In genomic region chr15:76973906-76974305, GRCh38 we compare ENCODE assay signal across 14 cellular contexts. TPM values are rescaled to one million over a fixed set of nuclear protein-coding genes. Genes with fewer than 3 reads are reported as not detected.
DNase-seq lines count a peak whose midpoint lies in the region; ATAC-seq and TF ChIP-seq lines count a peak whose summit lies in the region.
"Had no signal": no experiment of that assay in that cellular context is flagged by ENCODE, and none has a peak within 500 bp of the region (broad histone marks: within the 10 kb centered on the region; RNA-seq: fewer than 3 reads in every experiment).

No MANE protein-coding gene starts in this region.

- H3K4me3 ChIP-seq in HEK293 (ENCODE audit: low read depth, low read length) = no peak overlapping the region
- no peak overlapping the region for H3K4me3 ChIP-seq in OCI-LY3 (ENCODE audit: low read length)
- no peak overlapping the region for H3K4me3 ChIP-seq in mesenchymal stem cell (ENCODE audit: insufficient read depth in 1 of 2, low read depth in 1 of 2, low read length in 2 of 2)
- H3K4me3 ChIP-seq: HAP-1, MG63 had no signal

- ATAC-seq in GM19328 (IDR thresholded peaks at IDR 0.05; ENCODE audit: unreplicated experiment) = no peak
- ATAC-seq: PC-3 had no signal

- peak overlapping the region in 2 of 5 experiments; percentile 59 to 82 for H3K27ac Mint-ChIP-seq in brain
- H3K27ac Mint-ChIP-seq in osteocyte (ENCODE audit: unreplicated experiment) = no peak overlapping the region

- H2BK5ac ChIP-seq in mesenchymal stem cell (ENCODE audit: low read depth, low read length, poor library complexity, severe bottlenecking) = no peak overlapping the region

- H2BK120ac ChIP-seq in mesenchymal stem cell (ENCODE audit: low read depth, low read length) = no peak overlapping the region

- peak overlapping the region in 3 of 5 experiments; percentile 12 to 65 (median 61) for H3K4me3 Mint-ChIP-seq in brain
- no peak overlapping the region for H3K4me3 Mint-ChIP-seq in osteocyte (ENCODE audit: unreplicated experiment)

- POLR2A ChIA-PET in HEK293 (lab: Yijun Ruan, JAX) = no interaction called here

- H2AK5ac ChIP-seq in mesenchymal stem cell (ENCODE audit: low read length, severe bottlenecking) = no peak overlapping the region

- no peak overlapping the region for H3K18ac ChIP-seq in mesenchymal stem cell (ENCODE audit: low read depth in 1 of 2, low read length in 2 of 2)

- WGBS in mesenchymal stem cell = 66% methylated on average over 2 of the region's 2 CpGs

- no peaks in the 10 kb centered on the region for H4K20me1 ChIP-seq in OCI-LY3 (ENCODE audit: insufficient read depth, low read length)

- 0 out of 2 replicates have a peak overlapping the region, but pooled peaks have one; percentile 2 for H2AFZ ChIP-seq in OCI-LY3 (ENCODE audit: low read depth, low read length)
- H2AFZ ChIP-seq in mesenchymal stem cell (ENCODE audit: low read depth, low read length) = no peak overlapping the region

- no peak overlapping the region for H2BK15ac ChIP-seq in mesenchymal stem cell (ENCODE audit: low read depth, poor library complexity, severe bottlenecking)

- H3K4me1 ChIP-seq in HEK293 (ENCODE audit: control insufficient read depth, insufficient read depth, low read length) (no peaks in the 10 kb centered on the region), OCI-LY3 (ENCODE audit: low read length) (peaks cover 18% of the 10 kb centered on the region), mesenchymal stem cell (ENCODE audit: control insufficient read depth, insufficient read depth, low read depth, low read length) (no peaks in the 10 kb centered on the region)
- H3K4me1 ChIP-seq: HAP-1 had no signal

- H3K9me3 ChIP-seq in HEK293 (ENCODE audit: control insufficient read depth, insufficient read depth, low read depth, low read length) (no peaks in the 10 kb centered on the region), OCI-LY3 (ENCODE audit: insufficient read depth, low read length) (no peaks in the 10 kb centered on the region), mesenchymal stem cell (ENCODE audit: control insufficient read depth, low read length) (peaks cover 7% of the 10 kb centered on the region)
- H3K9me3 ChIP-seq: MG63 had no signal

- H3K27ac ChIP-seq in HEK293 (ENCODE audit: extremely low read depth, low read depth, low read length) (no peak overlapping the region), OCI-LY3 (ENCODE audit: low read length) (no peak overlapping the region), mesenchymal stem cell (ENCODE audit: low read length, poor library complexity, severe bottlenecking) (no peak overlapping the region)
- H3K27ac ChIP-seq: KMS-11 had no signal

- H3K23ac ChIP-seq in mesenchymal stem cell (ENCODE audit: low read length in 2 of 2) = no peak overlapping the region

- CTCF ChIA-PET in HEK293 (lab: Yijun Ruan, JAX) = interaction anchor here (0.6 to 2.2 kb wide), 24 partner anchors 9 to 840 kb away, joined by 3 to 20 read pairs (median 4); partner anchors contain the start of gene PSTPIP1

- H3K4me1 Mint-ChIP-seq in brain = peaks cover 30% of the 10 kb centered on the region
- no peaks in the 10 kb centered on the region for H3K4me1 Mint-ChIP-seq in osteocyte (ENCODE audit: unreplicated experiment)

- no peaks in the 10 kb centered on the region for H3K36me3 Mint-ChIP-seq in brain
- no peaks in the 10 kb centered on the region for H3K36me3 Mint-ChIP-seq in osteocyte (ENCODE audit: unreplicated experiment)

- H3K9ac ChIP-seq in OCI-LY3 (ENCODE audit: low read length) (no peak overlapping the region), mesenchymal stem cell (ENCODE audit: low read length) (no peak overlapping the region)
- H3K9ac ChIP-seq: KMS-11 had no signal

- H3K27me3 ChIP-seq in OCI-LY3 (ENCODE audit: low read depth, low read length) = peaks cover 6% of the 10 kb centered on the region; the same call in 1 of the 2 replicates
- peaks cover 28 to 42% of the 10 kb centered on the region in 2 experiments for H3K27me3 ChIP-seq in mesenchymal stem cell (ENCODE audit: control insufficient read depth in 1 of 2, insufficient read depth in 1 of 2, low read length in 2 of 2)
- H3K27me3 ChIP-seq: MG63 had no signal

- H3K36me3 ChIP-seq in HEK293 (ENCODE audit: control insufficient read depth in 2 of 2, insufficient read depth in 1 of 2, low read length in 2 of 2) (no peaks in the 10 kb centered on the region), OCI-LY3 (replicated peaks; ENCODE audit: low read depth, low read length) (no peaks in the 10 kb centered on the region), mesenchymal stem cell (ENCODE audit: control insufficient read depth in 1 of 2, insufficient read depth in 2 of 2, low read depth in 1 of 2, low read length in 2 of 2) (no peaks in the 10 kb centered on the region)
- H3K36me3 ChIP-seq: HAP-1, MG63 had no signal

- H4K8ac ChIP-seq in mesenchymal stem cell (ENCODE audit: low read length) = no peak overlapping the region

- no peak overlapping the region for H4K91ac ChIP-seq in mesenchymal stem cell (ENCODE audit: low read length)

- no peaks in the 10 kb centered on the region for H3K79me1 ChIP-seq in mesenchymal stem cell (replicated peaks; ENCODE audit: low read length, poor library complexity, severe bottlenecking)

- DNase-seq in osteocyte (ENCODE audit: extremely low spot score, unreplicated experiment) (peak; percentile 69), cerebellum (ENCODE audit: low spot score) (no peak), mesenchymal stem cell (no peak)
- DNase-seq: NCI-H1105 treated with DMSO at 0.1 percent for 48 hours, NCI-H187 treated with DMSO at 0.1 percent for 48 hours had no signal

- H3K14ac ChIP-seq in mesenchymal stem cell (ENCODE audit: low read length in 2 of 2) = no peak overlapping the region

- H3K79me2 ChIP-seq in OCI-LY3 (ENCODE audit: low read length) = no peaks in the 10 kb centered on the region

- TF ChIP-seq CTCF in HEK293 (tag by site-specific recombination; IDR thresholded peaks at IDR 0.05) = no peak
- no peak for TF ChIP-seq CTCF in OCI-LY3 (IDR thresholded peaks at IDR 0.05; ENCODE audit: low read depth, low read length)
- TF ChIP-seq CTCF in brain (conservative IDR thresholded peaks at IDR 0.05) = no peak
- TF ChIP-seq CTCF in osteocyte (IDR thresholded peaks at IDR 0.05) = no peak

- H3K9me3 Mint-ChIP-seq in brain (peaks cover 2 to 10% (median 8%) of the 10 kb centered on the region in 5 experiments), osteocyte (ENCODE audit: unreplicated experiment) (peaks cover 3% of the 10 kb centered on the region)

- H2BK12ac ChIP-seq in mesenchymal stem cell (ENCODE audit: low read length in 2 of 2) = no peak overlapping the region

- H3K27me3 Mint-ChIP-seq in brain (peaks cover 5% of the 10 kb centered on the region), osteocyte (ENCODE audit: unreplicated experiment) (peaks cover 41% of the 10 kb centered on the region)

- H3K4me2 ChIP-seq in OCI-LY3 (ENCODE audit: low read length) (peak overlapping the region; percentile 30), mesenchymal stem cell (ENCODE audit: low read length, poor library complexity, severe bottlenecking) (no peak overlapping the region)
- H3K4me2 ChIP-seq: KMS-11 had no signal

- H3K4ac ChIP-seq in mesenchymal stem cell (ENCODE audit: low read depth in 1 of 2, low read length in 2 of 2) = no peak overlapping the region

TF ChIP-seq in HEK293, 187 proteins besides CTCF, POLR2A, EP300 and RAD21:
- TF ChIP-seq ZNF621 (tag by site-specific recombination; IDR thresholded peaks at IDR 0.05) (no peak), EGR2 (tag by site-specific recombination; IDR thresholded peaks at IDR 0.05; ENCODE audit: low read depth) (peak; percentile 78), ZNF223 (tag by site-specific recombination; IDR thresholded peaks at IDR 0.05) (no peak), ZFHX2 (tag by site-specific recombination; conservative IDR thresholded peaks at IDR 0.05) (peak; percentile 66)

RNA-seq across cellular contexts. Expression of gene PSTPIP1, which starts 21.0 kb away (rescaled TPM):
- polyA plus RNA-seq in brain (ENCODE audit: insufficient read depth, low read depth, low replicate concordance) = 2.4 TPM
- not detected in 2 replicates for total RNA-seq in osteocyte
- total RNA-seq in cerebellum = 0.27 TPM
- polyA plus RNA-seq in mesenchymal stem cell (2013, experiment 1 of 2) = not detected
- polyA plus RNA-seq in mesenchymal stem cell (2013, experiment 2 of 2) = not detected
- total RNA-seq: PC-3 had no signal
- polyA plus RNA-seq: BJ had no signal

RNA-seq across cellular contexts. Expression of gene RCN2, which starts 42.4 kb away (rescaled TPM):
- 48.6 TPM for polyA plus RNA-seq in brain (ENCODE audit: insufficient read depth, low read depth, low replicate concordance)
- total RNA-seq in osteocyte = 81.3 and 82.2 TPM in 2 replicates
- total RNA-seq in cerebellum = 88.9 TPM
- polyA plus RNA-seq in mesenchymal stem cell (2013, experiment 1 of 2) = 77.6 TPM
- polyA plus RNA-seq in mesenchymal stem cell (2013, experiment 2 of 2) = 81.4 TPM
